8 cellular contexts compared by ENCODE assay signal in the genomic region with DNA sequence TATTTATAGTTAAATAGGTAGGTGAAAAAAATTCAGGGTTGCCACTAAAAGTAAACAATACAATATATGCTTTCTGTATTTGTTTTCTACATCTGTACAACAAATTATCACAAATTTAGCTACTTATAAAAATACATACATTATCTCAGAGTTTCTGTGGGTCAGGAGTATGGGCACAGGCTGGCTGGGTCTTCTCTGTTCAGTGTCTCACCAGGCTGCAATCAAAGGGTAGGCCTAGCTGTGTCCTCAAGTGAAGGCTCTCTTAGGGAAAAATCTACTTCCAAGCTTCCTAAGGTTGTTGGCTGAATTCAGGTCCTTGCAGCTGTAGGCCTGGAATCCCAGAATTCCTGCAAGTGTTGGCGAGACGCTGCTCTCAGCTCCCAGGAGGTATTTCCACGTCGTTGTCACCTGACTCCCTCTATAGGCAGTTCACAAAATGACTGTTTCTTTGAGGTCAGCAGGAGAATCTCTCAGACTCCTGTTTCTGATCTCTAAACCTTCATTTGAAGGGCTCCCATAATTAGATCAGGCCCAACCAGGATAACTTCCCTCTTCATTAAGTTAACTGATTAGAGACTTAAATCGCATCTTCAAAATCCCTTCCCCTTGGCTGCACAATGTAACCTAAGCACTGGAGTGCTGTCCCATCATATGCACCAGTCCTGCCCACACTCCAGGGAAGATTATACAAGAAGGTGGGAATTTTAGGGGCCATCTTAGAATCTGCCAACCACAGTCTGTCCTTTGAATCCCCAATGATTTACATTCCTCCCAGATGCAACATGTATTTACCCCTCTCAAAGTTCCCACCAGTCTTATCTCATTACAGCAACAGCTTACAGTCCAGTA.
DNase-seq lines count a peak whose midpoint lies in the region; ATAC-seq, FAIRE-seq and TF ChIP-seq lines count a peak whose summit lies in the region.

No MANE protein-coding gene starts in this region.

- H3K27me3 ChIP-seq in RWPE2 (ENCODE audit: insufficient read depth, poor library complexity, severe bottlenecking) (no peaks in the 10 kb centered on the region), keratinocyte (ENCODE audit: control insufficient read depth, extremely low read depth, insufficient read depth, low read length) (no peaks in the 10 kb centered on the region)

- no peaks in the 10 kb centered on the region for H4K20me1 ChIP-seq in keratinocyte (ENCODE audit: control insufficient read depth, extremely low read depth, insufficient read depth, low read length)

- H3K27ac ChIP-seq in RWPE2 (ENCODE audit: poor library complexity, severe bottlenecking) (no peak overlapping the region), keratinocyte (ENCODE audit: control insufficient read depth, insufficient read depth, low read length) (no peak overlapping the region)

- H3K79me2 ChIP-seq in keratinocyte (ENCODE audit: control insufficient read depth, insufficient read depth, low read length): no peaks in the 10 kb centered on the region

- peaks cover 1 to 3% of the 10 kb centered on the region in 2 donors for H3K4me1 Mint-ChIP-seq in immature natural killer cell

- ATAC-seq in GM18868 (IDR thresholded peaks at IDR 0.05; ENCODE audit: unreplicated experiment): peak; percentile 73
- ATAC-seq in HG03354 (IDR thresholded peaks at IDR 0.05; ENCODE audit: poor library complexity, severe bottlenecking, unreplicated experiment): peak; percentile 76
- peak; percentile 74 for ATAC-seq in RWPE2 (ENCODE audit: low read depth)

- H3K36me3 ChIP-seq in RWPE2 (ENCODE audit: low read depth) (no peaks in the 10 kb centered on the region), keratinocyte (ENCODE audit: control insufficient read depth in 2 of 2, extremely low read depth in 1 of 2, insufficient read depth in 2 of 2, low read length in 2 of 2) (no peaks in the 10 kb centered on the region)

- H3K4me2 ChIP-seq in keratinocyte (ENCODE audit: control insufficient read depth, extremely low read depth, insufficient read depth, low read depth, low read length): no peak overlapping the region

- H3K27me3 Mint-ChIP-seq in immature natural killer cell (ENCODE audit: low read depth in 3 of 3): no peaks in the 10 kb centered on the region

- H3K4me1 ChIP-seq in RWPE2 (ENCODE audit: insufficient read depth, poor library complexity, severe bottlenecking) (peaks cover 3% of the 10 kb centered on the region), keratinocyte (ENCODE audit: control insufficient read depth, extremely low read depth, insufficient read depth, low read length) (peaks cover 4% of the 10 kb centered on the region)

- FAIRE-seq in keratinocyte (lab: Jason Lieb, UNC): peak; percentile 86

- peaks cover 0 to 4% (median 0%) of the 10 kb centered on the region in 6 donors for H3K9me3 Mint-ChIP-seq in immature natural killer cell

- H3K9me1 ChIP-seq in keratinocyte (ENCODE audit: control insufficient read depth, extremely low read depth, insufficient read depth, low read length): no peaks in the 10 kb centered on the region

- H3K9me3 ChIP-seq in RWPE2 (ENCODE audit: severe bottlenecking): no peaks in the 10 kb centered on the region
- no peaks in the 10 kb centered on the region for H3K9me3 ChIP-seq in keratinocyte (ENCODE audit: control insufficient read depth, low read depth, low read length)

- H3K4me3 ChIP-seq in RWPE2 (ENCODE audit: severe bottlenecking) (no peak overlapping the region), keratinocyte (ENCODE audit: control insufficient read depth in 2 of 3, extremely low read depth in 1 of 3, insufficient read depth in 2 of 3, low read depth in 1 of 3, low read length in 3 of 3) (no peak overlapping the region)

- dilution Hi-C loops in keratinocyte (cut with MboI; ENCODE audit: extremely low pct_ligation_motif_present, low sequenced_read_pairs): no loop called here

- H3K9ac ChIP-seq in keratinocyte (ENCODE audit: control insufficient read depth, extremely low read depth, insufficient read depth, low read length): no peak overlapping the region

- peak overlapping the region; percentile 62 for H2AFZ ChIP-seq in keratinocyte (ENCODE audit: control insufficient read depth, low read length)

- H3K4me3 Mint-ChIP-seq in immature natural killer cell: no peak overlapping the region

- TF ChIP-seq CTCF in RWPE2 (IDR thresholded peaks at IDR 0.05; ENCODE audit: poor library complexity, severe bottlenecking) (peak; percentile 52), keratinocyte (optimal IDR thresholded peaks at IDR 0.05 in 1 of 3, IDR thresholded peaks at IDR 0.05 in 1 of 3, conservative IDR thresholded peaks at IDR 0.05 in 1 of 3; ENCODE audit: extremely low read depth in 1 of 3, insufficient read depth in 2 of 3, low read length in 3 of 3) (peak; percentile 44 to 58 (median 56))

- H3K27ac Mint-ChIP-seq in immature natural killer cell: no peak overlapping the region

- DNase-seq in AG20443 (ENCODE audit: low spot score) (peak; percentile 49), RWPE2 (ENCODE audit: low spot score) (no peak), keratinocyte (ENCODE audit: low read depth, low spot score) (no peak), immature natural killer cell (no peak), putamen (ENCODE audit: low spot score) (no peak), DMS79 treated with DMSO at 0.1 percent for 48 hours (lab: John Stamatoyannopoulos, UW) (no peak)

- peaks cover 0 to 5% (median 0%) of the 10 kb centered on the region in 3 donors for H3K36me3 Mint-ChIP-seq in immature natural killer cell
